ENCODE assay signal across 10 cellular contexts in genomic region chr3:49386056-49386756, GRCh38. TPM values are rescaled to one million over a fixed set of nuclear protein-coding genes. Genes with fewer than 3 reads are reported as not detected.
DNase-seq lines count a peak whose midpoint lies in the region; ATAC-seq and TF ChIP-seq lines count a peak whose summit lies in the region.
"Had no signal": no experiment of that assay in that cellular context is flagged by ENCODE, and none has a peak within 500 bp of the region (broad histone marks: within the 10 kb centered on the region; RNA-seq: fewer than 3 reads in every experiment).

No MANE protein-coding gene starts in this region.

- H2AFZ ChIP-seq in hepatocyte: no peak overlapping the region

- DNase-seq in CD4-positive, alpha-beta T cell: no peak
- DNase-seq in OCI-M1 (lab: John Stamatoyannopoulos, UW): peak; percentile 56
- no peak for DNase-seq in lung (ENCODE audit: low spot score)
- no peak for DNase-seq in hepatocyte (ENCODE audit: low spot score)
- DNase-seq in NCI-H2227 treated with DMSO at 0.1 percent for 48 hours (lab: John Stamatoyannopoulos, UW): no peak
- DNase-seq: activated T-cell treated with anti-CD3 and anti-CD28 coated beads, Interleukin-2, amount 50 U/mL, for 48 hours; left cardiac atrium; NCI-H1092 treated with DMSO at 0.1 percent for 48 hours; T1000 had no signal

- H3K27ac ChIP-seq in CD4-positive, alpha-beta T cell (ENCODE audit: low read depth, low read length): no peak overlapping the region
- no peak overlapping the region for H3K27ac ChIP-seq in lung (ENCODE audit: low read depth in 1 of 2, low read length in 1 of 2)
- no peak overlapping the region for H3K27ac ChIP-seq in hepatocyte

- peaks cover 99% of the 10 kb centered on the region for H4K20me1 ChIP-seq in hepatocyte (ENCODE audit: insufficient read depth, poor library complexity, severe bottlenecking)

- H3K9me2 ChIP-seq in hepatocyte (replicated peaks; ENCODE audit: insufficient read depth): no peaks in the 10 kb centered on the region

- H3K27me3 Mint-ChIP-seq in CD4-positive, alpha-beta T cell: no peaks in the 10 kb centered on the region

- TF ChIP-seq CTCF in CD4-positive, alpha-beta T cell (IDR thresholded peaks at IDR 0.05): no peak
- no peak for TF ChIP-seq CTCF in lung (IDR thresholded peaks at IDR 0.05; ENCODE audit: control extremely low read depth, extremely low read depth)
- TF ChIP-seq CTCF in hepatocyte (IDR thresholded peaks at IDR 0.05; ENCODE audit: poor library complexity): no peak

- H3K27ac Mint-ChIP-seq in CD4-positive, alpha-beta T cell: peak overlapping the region; percentile 66

- peaks cover 58% of the 10 kb centered on the region for H3K4me1 Mint-ChIP-seq in CD4-positive, alpha-beta T cell (ENCODE audit: low read depth)

- no peak overlapping the region for H3K4me2 ChIP-seq in hepatocyte

- H3K27me3 ChIP-seq in CD4-positive, alpha-beta T cell (ENCODE audit: control insufficient read depth, insufficient read depth, low read length): no peaks in the 10 kb centered on the region
- H3K27me3 ChIP-seq in lung (ENCODE audit: control insufficient read depth, insufficient read depth) (no peaks in the 10 kb centered on the region), hepatocyte (no peaks in the 10 kb centered on the region)

- intact Hi-C loops in CD4-positive, alpha-beta T cell (cut with DNase I, micrococcal nuclease): no loop called here

- H3K79me2 ChIP-seq in hepatocyte: peaks cover 100% of the 10 kb centered on the region

- H3K4me1 ChIP-seq in lung (ENCODE audit: control insufficient read depth in 2 of 2, insufficient read depth in 2 of 2, low read length in 2 of 2): peaks cover 6 to 7% of the 10 kb centered on the region in 2 donors
- no peaks in the 10 kb centered on the region for H3K4me1 ChIP-seq in hepatocyte (ENCODE audit: insufficient read depth)

- peak overlapping the region; percentile 40 for H3K4me3 Mint-ChIP-seq in CD4-positive, alpha-beta T cell

- POLR2A ChIA-PET in CD4-positive, alpha-beta T cell (lab: Charles Lee): interaction anchor here (0.6 kb wide), 1 partner anchor 19 kb away, joined by 3 read pairs; no protein-coding TSS in a partner anchor

- 27 to 53% methylated on average over 11 of the region's 11 CpGs for WGBS in lung, 2 donors
- 89% methylated on average over 11 of the region's 11 CpGs for WGBS in hepatocyte (ENCODE audit: low lambda C conversion rate, missing lambda C conversion rate)

- no peak for ATAC-seq in CD4-positive, alpha-beta T cell (ENCODE audit: poor library complexity)
- ATAC-seq in lung (ENCODE audit: insufficient read depth, low FRiP score): peak; percentile 29
- ATAC-seq in HG03354 (IDR thresholded peaks at IDR 0.05; ENCODE audit: poor library complexity, severe bottlenecking, unreplicated experiment): no peak
- ATAC-seq: left cardiac atrium had no signal

- H3K36me3 ChIP-seq in lung (ENCODE audit: control insufficient read depth in 2 of 2, insufficient read depth in 2 of 2, low read length in 2 of 2): peaks cover 0 to 6% of the 10 kb centered on the region in 2 donors
- no peaks in the 10 kb centered on the region for H3K36me3 ChIP-seq in hepatocyte (replicated peaks; ENCODE audit: insufficient read depth, low read depth)

- CTCF ChIA-PET in CD4-positive, alpha-beta T cell (lab: Charles Lee): interaction anchor here (0.6 to 1.3 kb wide), 2 partner anchors 46 to 595 kb away, joined by 4 read pairs; no protein-coding TSS in a partner anchor

- H3K9me3 ChIP-seq in CD4-positive, alpha-beta T cell (ENCODE audit: control insufficient read depth, low read length): no peaks in the 10 kb centered on the region
- no peaks in the 10 kb centered on the region for H3K9me3 ChIP-seq in lung (ENCODE audit: control insufficient read depth in 2 of 2, insufficient read depth in 1 of 2, low read length in 1 of 2)
- no peaks in the 10 kb centered on the region for H3K9me3 ChIP-seq in hepatocyte (ENCODE audit: low read depth)

- H3K36me3 Mint-ChIP-seq in CD4-positive, alpha-beta T cell (ENCODE audit: low read depth): peaks cover 31% of the 10 kb centered on the region

- H3K9me3 Mint-ChIP-seq in CD4-positive, alpha-beta T cell: no peaks in the 10 kb centered on the region

- no peak overlapping the region for H3K4me3 ChIP-seq in lung
- H3K4me3 ChIP-seq in hepatocyte: no peak overlapping the region

RNA-seq across cellular contexts. Expression of gene RHOA, which starts 25.6 kb away (rescaled TPM):
- 100 to 1,000 TPM; 256 to 271 TPM for total RNA-seq in CD4-positive, alpha-beta T cell
- total RNA-seq in lung (100 to 1,000 TPM; 352 to 567 TPM), hepatocyte (434 and 527 TPM in 2 replicates)
- polyA plus RNA-seq in lung (100 to 1,000 TPM; 269 to 513 TPM), hepatocyte (371 and 392 TPM in 2 replicates)

RNA-seq across cellular contexts. Expression of gene TCTA, which starts 26.0 kb away (rescaled TPM):
- total RNA-seq in CD4-positive, alpha-beta T cell: 10 to 100 TPM; 21.4 to 22.0 TPM
- 10 to 100 TPM; 15.8 to 49.0 TPM for total RNA-seq in lung
- 10 to 100 TPM; 26.8 to 33.4 TPM for polyA plus RNA-seq in lung
- total RNA-seq in hepatocyte: 20.9 and 24.5 TPM in 2 replicates
- 30.1 and 31.6 TPM in 2 replicates for polyA plus RNA-seq in hepatocyte

RNA-seq across cellular contexts. Expression of gene GPX1, which starts 28.1 kb away (rescaled TPM):
- 10 to 100 TPM; 20.8 to 22.9 TPM for total RNA-seq in CD4-positive, alpha-beta T cell
- total RNA-seq in lung (100 to 1,000 TPM; 106 to 464 TPM), hepatocyte (186 and 205 TPM in 2 replicates)
- polyA plus RNA-seq in lung (100 to 1,000 TPM; 567 to 879 TPM), hepatocyte (437 and 440 TPM in 2 replicates)

RNA-seq across cellular contexts. Expression of gene AMT, which starts 36.1 kb away (rescaled TPM):
- 10 to 100 TPM; 10.5 to 12.7 TPM for total RNA-seq in CD4-positive, alpha-beta T cell
- total RNA-seq in lung (10 to 100 TPM in 1 of 2 donors, 1 to 10 TPM in 1; 9.5 to 12.4 TPM), hepatocyte (19.0 and 26.5 TPM in 2 replicates)
- polyA plus RNA-seq in lung (1 to 10 TPM; 3.8 to 8.0 TPM), hepatocyte (32.7 and 39.7 TPM in 2 replicates)

RNA-seq across cellular contexts. Expression of gene NICN1, which starts 42.9 kb away (rescaled TPM):
- 10 to 100 TPM; 25.0 to 25.1 TPM for total RNA-seq in CD4-positive, alpha-beta T cell
- total RNA-seq in lung: 10 to 100 TPM; 14.0 to 20.1 TPM
- 1 to 10 TPM; 8.6 to 9.1 TPM for polyA plus RNA-seq in lung
- 6.7 and 8.1 TPM in 2 replicates for total RNA-seq in hepatocyte
- polyA plus RNA-seq in hepatocyte: 10.4 and 14.0 TPM in 2 replicates
